ENCODE assay signal across 16 cellular contexts in genomic region chr2:160333324-160334027, GRCh38.
DNase-seq lines count a peak whose midpoint lies in the region; ATAC-seq and TF ChIP-seq lines count a peak whose summit lies in the region.
"Had no signal": no experiment of that assay in that cellular context is flagged by ENCODE, and none has a peak within 500 bp of the region (broad histone marks: within the 10 kb centered on the region; RNA-seq: fewer than 3 reads in every experiment).

No MANE protein-coding gene starts in this region.

- H3K4me3 ChIP-seq in ACC112 (ENCODE audit: low read depth, low read length) (no peak overlapping the region), coronary artery (no peak overlapping the region)
- H3K4me3 ChIP-seq: vagina had no signal

- H3K27ac ChIP-seq in ACC112 (ENCODE audit: low read depth, low read length) (peak overlapping the region; percentile 71), coronary artery (no peak overlapping the region)
- H3K27ac ChIP-seq: WERI-Rb-1 had no signal

- no peak overlapping the region for H2AFZ ChIP-seq in ACC112 (ENCODE audit: low read length, unreplicated experiment)

- peaks cover 88% of the 10 kb centered on the region for H3K4me1 Mint-ChIP-seq in central memory CD8-positive, alpha-beta T cell
- peaks cover 51 to 89% (median 83%) of the 10 kb centered on the region in 4 donors for H3K4me1 Mint-ChIP-seq in naive thymus-derived CD8-positive, alpha-beta T cell
- peaks cover 21 to 61% of the 10 kb centered on the region in 2 donors for H3K4me1 Mint-ChIP-seq in stimulated activated naive B cell treated with anti-CD40 and anti-IgM and Interleukin-4, amounts not matched to agents 10 μg/mL and 1 μg/mL and 100 μg/mL, for 72 hours

- no peaks in the 10 kb centered on the region for H3K27me3 ChIP-seq in ACC112 (ENCODE audit: insufficient read depth, low read length)
- H3K27me3 ChIP-seq: vagina had no signal

- peak; percentile 14 for DNase-seq in ELF-1 (ENCODE audit: low read depth, low spot score)
- no peak for DNase-seq in central memory CD8-positive, alpha-beta T cell (ENCODE audit: low spot score in 2 of 2)
- peak in 2 of 10 donors; percentile 24 to 26 for DNase-seq in naive thymus-derived CD8-positive, alpha-beta T cell
- no peak for DNase-seq in stimulated activated naive B cell treated with anti-CD40 and anti-IgM and Interleukin-4, amounts not matched to agents 10 μg/mL and 1 μg/mL and 100 μg/mL, for 72 hours
- DNase-seq in coronary artery (ENCODE audit: low spot score): no peak
- DNase-seq: cerebellar nuclear complex; midbrain; NCI-H1417 treated with DMSO at 0.1 percent for 48 hours; NCI-H226; NK-92 treated with Interleukin-12 subunit alpha and Interleukin-12 subunit beta, amount 100 ng/mL, for 24 hours; small intestine; WERI-Rb-1 had no signal

- H3K9me3 Mint-ChIP-seq in central memory CD8-positive, alpha-beta T cell: no peaks in the 10 kb centered on the region
- H3K9me3 Mint-ChIP-seq in naive thymus-derived CD8-positive, alpha-beta T cell: no peaks in the 10 kb centered on the region
- no peaks in the 10 kb centered on the region for H3K9me3 Mint-ChIP-seq in stimulated activated naive B cell treated with anti-CD40 and anti-IgM and Interleukin-4, amounts not matched to agents 10 μg/mL and 1 μg/mL and 100 μg/mL, for 72 hours

- no peaks in the 10 kb centered on the region for H3K27me3 Mint-ChIP-seq in central memory CD8-positive, alpha-beta T cell
- no peaks in the 10 kb centered on the region for H3K27me3 Mint-ChIP-seq in naive thymus-derived CD8-positive, alpha-beta T cell
- H3K27me3 Mint-ChIP-seq in stimulated activated naive B cell treated with anti-CD40 and anti-IgM and Interleukin-4, amounts not matched to agents 10 μg/mL and 1 μg/mL and 100 μg/mL, for 72 hours: no peaks in the 10 kb centered on the region

- H3K36me3 ChIP-seq in ACC112 (ENCODE audit: insufficient read depth, low read length): peaks cover 7% of the 10 kb centered on the region; the same call in 1 of the 2 replicates
- H3K36me3 ChIP-seq: vagina, WERI-Rb-1 had no signal

- TF ChIP-seq CTCF in coronary artery (IDR thresholded peaks at IDR 0.05): no peak

- peaks cover 76% of the 10 kb centered on the region for H3K4me1 ChIP-seq in ACC112 (ENCODE audit: control insufficient read depth, insufficient read depth, low read length, unreplicated experiment)

- peaks cover 94% of the 10 kb centered on the region for H3K79me2 ChIP-seq in ACC112 (ENCODE audit: control insufficient read depth, insufficient read depth, low read length, unreplicated experiment)

- H3K4me3 Mint-ChIP-seq in central memory CD8-positive, alpha-beta T cell: no peak overlapping the region
- H3K4me3 Mint-ChIP-seq in naive thymus-derived CD8-positive, alpha-beta T cell: peak overlapping the region in 4 of 10 donors; percentile 7 to 29 (median 14)
- no peak overlapping the region for H3K4me3 Mint-ChIP-seq in stimulated activated naive B cell treated with anti-CD40 and anti-IgM and Interleukin-4, amounts not matched to agents 10 μg/mL and 1 μg/mL and 100 μg/mL, for 72 hours

- peaks cover 6% of the 10 kb centered on the region for H3K36me3 Mint-ChIP-seq in central memory CD8-positive, alpha-beta T cell (ENCODE audit: insufficient read depth)
- peaks cover 0 to 19% (median 0%) of the 10 kb centered on the region in 3 donors for H3K36me3 Mint-ChIP-seq in naive thymus-derived CD8-positive, alpha-beta T cell
- H3K36me3 Mint-ChIP-seq in stimulated activated naive B cell treated with anti-CD40 and anti-IgM and Interleukin-4, amounts not matched to agents 10 μg/mL and 1 μg/mL and 100 μg/mL, for 72 hours: no peaks in the 10 kb centered on the region

- no peak for ATAC-seq in central memory CD8-positive, alpha-beta T cell (replicated peaks; ENCODE audit: extremely low read depth, poor library complexity, severe bottlenecking)
- peak; percentile 38 to 72 for ATAC-seq in naive thymus-derived CD8-positive, alpha-beta T cell
- ATAC-seq in stimulated activated naive B cell treated with anti-CD40 and anti-IgM and Interleukin-4, amounts not matched to agents 10 μg/mL and 1 μg/mL and 100 μg/mL, for 72 hours (replicated peaks): no peak
- no peak for ATAC-seq in GM21576 (IDR thresholded peaks at IDR 0.05; ENCODE audit: unreplicated experiment)
- no peak for ATAC-seq in GM19023 (IDR thresholded peaks at IDR 0.05; ENCODE audit: unreplicated experiment)

- POLR2A ChIA-PET in naive thymus-derived CD8-positive, alpha-beta T cell (lab: Charles Lee): interaction anchor here (0.6 kb wide), 1 partner anchor 95 kb away, joined by 3 read pairs; no protein-coding TSS in a partner anchor

- peak overlapping the region; percentile 73 for H3K27ac Mint-ChIP-seq in central memory CD8-positive, alpha-beta T cell (ENCODE audit: low read depth)
- peak overlapping the region; percentile 25 to 87 (median 76) for H3K27ac Mint-ChIP-seq in naive thymus-derived CD8-positive, alpha-beta T cell
- no peak overlapping the region for H3K27ac Mint-ChIP-seq in stimulated activated naive B cell treated with anti-CD40 and anti-IgM and Interleukin-4, amounts not matched to agents 10 μg/mL and 1 μg/mL and 100 μg/mL, for 72 hours

Comparison
In these comparisons a context has a peak if more than half of its experiments do, and no peak if none do; other contexts are left out.
1. ATAC-seq: peak in naive thymus-derived CD8-positive, alpha-beta T cell (2 of 2); none in central memory CD8-positive, alpha-beta T cell (single experiment), stimulated activated naive B cell treated with anti-CD40 and anti-IgM and Interleukin-4, amounts not matched to agents 10 μg/mL and 1 μg/mL and 100 μg/mL, for 72 hours (0 of 2), GM21576 (single experiment) and GM19023 (single experiment).